In the genomic region with DNA sequence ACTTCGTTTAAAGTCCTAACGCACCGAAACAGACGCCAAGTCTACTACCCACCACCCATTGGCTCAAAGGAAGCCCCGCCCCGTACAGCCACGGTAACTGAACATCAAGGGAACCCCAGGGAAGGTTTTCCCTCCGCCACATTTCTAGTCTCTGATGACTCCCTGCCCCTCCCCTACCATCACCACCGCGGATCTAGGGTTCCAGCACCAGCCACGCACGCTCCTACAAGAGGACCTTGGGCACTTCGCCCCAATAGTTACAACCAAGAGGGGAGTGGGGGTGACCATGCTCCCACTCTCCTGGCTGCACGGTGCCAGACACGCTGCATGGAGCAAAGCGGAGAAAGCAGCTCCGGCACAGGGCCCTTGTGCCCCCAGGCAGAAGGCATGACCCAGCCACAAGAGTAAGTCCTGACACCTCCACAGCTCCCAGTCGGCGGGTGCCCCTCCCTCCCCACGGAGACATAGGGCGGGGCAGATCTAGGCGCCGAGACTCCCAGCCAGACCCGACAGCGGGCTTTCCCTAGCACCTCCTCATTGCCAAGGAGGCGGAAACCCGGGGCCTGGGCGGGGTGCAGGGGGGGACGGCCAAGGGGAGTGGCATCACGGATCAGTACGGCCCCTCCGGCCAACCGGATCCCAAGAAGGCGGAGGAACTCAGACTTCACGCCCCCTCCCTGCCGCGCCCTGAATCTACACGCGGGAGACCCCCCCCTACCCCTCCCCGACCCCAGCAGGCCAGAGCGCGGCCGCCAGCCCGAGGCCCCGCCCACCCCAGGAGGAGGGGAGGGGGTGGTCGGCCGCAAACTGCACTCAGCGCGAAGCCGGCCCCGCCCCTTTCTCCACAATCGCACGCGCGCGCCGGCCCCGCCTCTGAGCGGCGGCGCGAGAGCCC, we compare ENCODE assay signal across 1 cellular context.
TF ChIP-seq lines count a peak whose summit lies in the region.

No MANE protein-coding gene starts in this region.

TF ChIP-seq in H1, 55 proteins besides CTCF, POLR2A, EP300 and RAD21:
- TF ChIP-seq SP2 (IDR thresholded peaks at IDR 0.05; ENCODE audit: low read length) (no peak), GABPA (IDR thresholded peaks at IDR 0.05; ENCODE audit: borderline replicate concordance, insufficient read depth, low read length) (no peak), SP1 (IDR thresholded peaks at IDR 0.05; ENCODE audit: low read depth, low read length) (no peak), PHF8 (conservative IDR thresholded peaks at IDR 0.05; ENCODE audit: low read depth, low read length) (no peak), ASH2L (IDR thresholded peaks at IDR 0.05; ENCODE audit: low read length) (peak; percentile 43), POLR2AphosphoS5 (IDR thresholded peaks at IDR 0.05; ENCODE audit: low read depth, low read length) (peak; percentile 17), CHD1 (IDR thresholded peaks at IDR 0.05; ENCODE audit: low read depth, low read length) (no peak), RBBP5 (IDR thresholded peaks at IDR 0.05; ENCODE audit: borderline replicate concordance, low read depth, low read length) (peak; percentile 37; the same call in 1 of the 2 replicates), TAF1 (IDR thresholded peaks at IDR 0.05; ENCODE audit: low read depth, low read length) (no peak), SIX5 (IDR thresholded peaks at IDR 0.05; ENCODE audit: low read depth, low read length) (no peak), HDAC2 (IDR thresholded peaks at IDR 0.05; ENCODE audit: borderline replicate concordance in 1 of 2, low read depth in 2 of 2, low read length in 2 of 2) (peak in 1 of 2 experiments; percentile 70; a peak in 1 of 4 replicates), YY1 (IDR thresholded peaks at IDR 0.05; ENCODE audit: low read depth, low read length) (no peak), MAFK (IDR thresholded peaks at IDR 0.05; ENCODE audit: low read depth, low read length) (no peak), TAF7 (optimal IDR thresholded peaks at IDR 0.05; ENCODE audit: borderline replicate concordance, low read depth, low read length) (peak; percentile 25), NRF1 (IDR thresholded peaks at IDR 0.05; ENCODE audit: low read depth, low read length) (no peak), CREB1 (IDR thresholded peaks at IDR 0.05) (no peak), RXRA (IDR thresholded peaks at IDR 0.05; ENCODE audit: insufficient read depth, low read depth, low read length) (no peak), CBX5 (IDR thresholded peaks at IDR 0.05; ENCODE audit: low read depth, low read length) (no peak), FOSL1 (IDR thresholded peaks at IDR 0.05; ENCODE audit: insufficient read depth, low read depth, low read length) (no peak), CHD2 (IDR thresholded peaks at IDR 0.05; ENCODE audit: low read length) (no peak), SIN3A (conservative IDR thresholded peaks at IDR 0.05 in 1 of 2, IDR thresholded peaks at IDR 0.05 in 1 of 2; ENCODE audit: low read depth in 1 of 2, low read length in 2 of 2) (peak in 1 of 2 experiments; percentile 67; a peak in 1 of 4 replicates), BRCA1 (IDR thresholded peaks at IDR 0.05; ENCODE audit: low read depth, low read length) (no peak), TBP (IDR thresholded peaks at IDR 0.05; ENCODE audit: low read depth, low read length) (no peak), SAP30 (IDR thresholded peaks at IDR 0.05; ENCODE audit: insufficient read depth, insufficient replicate concordance, low read length) (peak; percentile 90), RFX5 (IDR thresholded peaks at IDR 0.05; ENCODE audit: borderline replicate concordance, low read depth, low read length) (no peak), CEBPB (IDR thresholded peaks at IDR 0.05; ENCODE audit: low read depth, low read length) (no peak), KDM5A (IDR thresholded peaks at IDR 0.05; ENCODE audit: low read length) (no peak), JUND (IDR thresholded peaks at IDR 0.05; ENCODE audit: low read length) (no peak), CBX8 (IDR thresholded peaks at IDR 0.05; ENCODE audit: borderline replicate concordance, low read depth, low read length) (no peak), BACH1 (IDR thresholded peaks at IDR 0.05; ENCODE audit: low read length) (no peak), SRF (IDR thresholded peaks at IDR 0.05; ENCODE audit: low read depth, low read length) (no peak), TEAD4 (IDR thresholded peaks at IDR 0.05; ENCODE audit: low read depth, low read length) (no peak), POU5F1 (IDR thresholded peaks at IDR 0.05; ENCODE audit: low read depth, low read length) (no peak), ZNF274 (IDR thresholded peaks at IDR 0.05; ENCODE audit: borderline replicate concordance, extremely low read depth, low read length) (no peak), KDM1A (IDR thresholded peaks at IDR 0.05; ENCODE audit: borderline replicate concordance, low read length) (no peak), RNF2 (IDR thresholded peaks at IDR 0.05; ENCODE audit: borderline replicate concordance, low read depth, low read length, missing control alignments, poor library complexity, severe bottlenecking) (no peak), SUZ12 (IDR thresholded peaks at IDR 0.05; ENCODE audit: low read length) (no peak), JUN (IDR thresholded peaks at IDR 0.05; ENCODE audit: low read depth, low read length) (no peak), KDM4A (IDR thresholded peaks at IDR 0.05; ENCODE audit: low read depth, low read length, severe bottlenecking) (peak; percentile 11)
- TF ChIP-seq, protein P1, sequence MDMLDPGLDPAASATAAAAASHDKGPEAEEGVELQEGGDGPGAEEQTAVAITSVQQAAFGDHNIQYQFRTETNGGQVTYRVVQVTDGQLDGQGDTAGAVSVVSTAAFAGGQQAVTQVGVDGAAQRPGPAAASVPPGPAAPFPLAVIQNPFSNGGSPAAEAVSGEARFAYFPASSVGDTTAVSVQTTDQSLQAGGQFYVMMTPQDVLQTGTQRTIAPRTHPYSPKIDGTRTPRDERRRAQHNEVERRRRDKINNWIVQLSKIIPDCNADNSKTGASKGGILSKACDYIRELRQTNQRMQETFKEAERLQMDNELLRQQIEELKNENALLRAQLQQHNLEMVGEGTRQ (IDR thresholded peaks at IDR 0.05; ENCODE audit: low read length): no peak
- TF ChIP-seq, protein P2, sequence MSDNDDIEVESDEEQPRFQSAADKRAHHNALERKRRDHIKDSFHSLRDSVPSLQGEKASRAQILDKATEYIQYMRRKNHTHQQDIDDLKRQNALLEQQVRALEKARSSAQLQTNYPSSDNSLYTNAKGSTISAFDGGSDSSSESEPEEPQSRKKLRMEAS (IDR thresholded peaks at IDR 0.05): peak; percentile 30; the same call in 1 of the 2 replicates
